ENCODE assay signal across 10 cellular contexts in genomic region chr7:8536431-8536830, GRCh38.
A peak's percentile ranks its signal among the peaks of the same experiment; 100 is the strongest.
DNase-seq lines count a peak whose midpoint lies in the region; ATAC-seq and TF ChIP-seq lines count a peak whose summit lies in the region.
"Had no signal": no experiment of that assay in that cellular context is flagged by ENCODE, and none has a peak within 500 bp of the region (broad histone marks: within the 10 kb centered on the region; RNA-seq: fewer than 3 reads in every experiment).

No MANE protein-coding gene starts in this region.

- CTCF ChIA-PET in WTC11 (lab: Charles Lee), result no interaction called here
- CTCF ChIA-PET in activated CD4-positive, alpha-beta memory T cell treated with anti-CD3 and anti-CD28 coated beads for 36 hours (lab: Charles Lee), result no interaction called here

- H3K27me3 ChIP-seq in uterus, result no peaks in the 10 kb centered on the region

- ATAC-seq in GM18870 (IDR thresholded peaks at IDR 0.05; ENCODE audit: unreplicated experiment), result peak; percentile 83
- peak; percentile 85 for ATAC-seq in GM21526 (IDR thresholded peaks at IDR 0.05; ENCODE audit: low FRiP score, unreplicated experiment)
- ATAC-seq in HG03103 (IDR thresholded peaks at IDR 0.05; ENCODE audit: low read depth, unreplicated experiment), result peak; percentile 72
- ATAC-seq in WTC11, result peak; percentile 47; the same call in 1 of the 2 replicates
- ATAC-seq: natural killer cell treated with Interleukin-12 subunit alpha and Interleukin-12 subunit beta and Interleukin-15 and Interleukin-18, amount 100 ng/mL, for 72 hours had no signal

- intact Hi-C loops in activated CD4-positive, alpha-beta memory T cell treated with anti-CD3 and anti-CD28 coated beads for 36 hours (cut with micrococcal nuclease), result no loop called here
- intact Hi-C loops in uterus (cut with DNase I; ENCODE audit: low total_unique reads), result no loop called here

- no peaks in the 10 kb centered on the region for H3K36me3 Mint-ChIP-seq in WTC11
- no peaks in the 10 kb centered on the region for H3K36me3 Mint-ChIP-seq in activated CD4-positive, alpha-beta memory T cell treated with anti-CD3 and anti-CD28 coated beads for 36 hours
- H3K36me3 Mint-ChIP-seq: activated naive CD4-positive, alpha-beta T cell treated with anti-CD3 and anti-CD28 coated beads, Interleukin-2, amount 50 U/mL, for 24 hours; natural killer cell treated with Interleukin-12 subunit alpha and Interleukin-12 subunit beta and Interleukin-15 and Interleukin-18, amount 100 ng/mL, for 72 hours had no signal

- H3K27ac Mint-ChIP-seq in WTC11, result no peak overlapping the region
- no peak overlapping the region for H3K27ac Mint-ChIP-seq in activated CD4-positive, alpha-beta memory T cell treated with anti-CD3 and anti-CD28 coated beads for 36 hours
- H3K27ac Mint-ChIP-seq: activated naive CD4-positive, alpha-beta T cell treated with anti-CD3 and anti-CD28 coated beads, Interleukin-2, amount 50 U/mL, for 24 hours; natural killer cell treated with Interleukin-12 subunit alpha and Interleukin-12 subunit beta and Interleukin-15 and Interleukin-18, amount 100 ng/mL, for 72 hours had no signal

- no peaks in the 10 kb centered on the region for H3K4me1 Mint-ChIP-seq in WTC11
- no peaks in the 10 kb centered on the region for H3K4me1 Mint-ChIP-seq in activated CD4-positive, alpha-beta memory T cell treated with anti-CD3 and anti-CD28 coated beads for 36 hours (ENCODE audit: low read depth)
- H3K4me1 Mint-ChIP-seq: activated naive CD4-positive, alpha-beta T cell treated with anti-CD3 and anti-CD28 coated beads, Interleukin-2, amount 50 U/mL, for 24 hours had no signal

- no peaks in the 10 kb centered on the region for H3K36me3 ChIP-seq in uterus

- no peaks in the 10 kb centered on the region for H3K4me1 ChIP-seq in uterus

- H3K27ac ChIP-seq in uterus, result no peak overlapping the region

- no peaks in the 10 kb centered on the region for H3K9me3 Mint-ChIP-seq in WTC11
- no peaks in the 10 kb centered on the region for H3K9me3 Mint-ChIP-seq in activated CD4-positive, alpha-beta memory T cell treated with anti-CD3 and anti-CD28 coated beads for 36 hours

- H3K27me3 Mint-ChIP-seq in WTC11 (ENCODE audit: low read depth), result no peaks in the 10 kb centered on the region
- H3K27me3 Mint-ChIP-seq in activated CD4-positive, alpha-beta memory T cell treated with anti-CD3 and anti-CD28 coated beads for 36 hours, result no peaks in the 10 kb centered on the region
- H3K27me3 Mint-ChIP-seq: natural killer cell treated with Interleukin-12 subunit alpha and Interleukin-12 subunit beta and Interleukin-15 and Interleukin-18, amount 100 ng/mL, for 72 hours had no signal

- no peak overlapping the region for H3K4me3 Mint-ChIP-seq in WTC11
- H3K4me3 Mint-ChIP-seq in activated CD4-positive, alpha-beta memory T cell treated with anti-CD3 and anti-CD28 coated beads for 36 hours, result no peak overlapping the region
- H3K4me3 Mint-ChIP-seq: activated naive CD4-positive, alpha-beta T cell treated with anti-CD3 and anti-CD28 coated beads, Interleukin-2, amount 50 U/mL, for 24 hours; natural killer cell treated with Interleukin-12 subunit alpha and Interleukin-12 subunit beta and Interleukin-15 and Interleukin-18, amount 100 ng/mL, for 72 hours had no signal

- DNase-seq in WTC11 (ENCODE audit: low spot score) (no peak), uterus (no peak), activated T-cell treated with anti-CD3 and anti-CD28 coated beads for 4 hours (no peak)
- DNase-seq in activated CD4-positive, alpha-beta memory T cell treated with anti-CD3 and anti-CD28 coated beads for 36 hours, result no peak
- DNase-seq: small intestine had no signal

- no peaks in the 10 kb centered on the region for H3K9me3 ChIP-seq in uterus

- TF ChIP-seq POLR2A in uterus (IDR thresholded peaks at IDR 0.05), result no peak

- TF ChIP-seq CTCF in WTC11 (IDR thresholded peaks at IDR 0.05) (no peak), uterus (IDR thresholded peaks at IDR 0.05) (no peak)

- POLR2A ChIA-PET in WTC11 (lab: Charles Lee), result no interaction called here
- POLR2A ChIA-PET in activated CD4-positive, alpha-beta memory T cell treated with anti-CD3 and anti-CD28 coated beads for 36 hours (lab: Charles Lee), result no interaction called here

- no peak overlapping the region for H3K4me3 ChIP-seq in uterus

TF ChIP-seq in WTC11, 78 proteins besides CTCF, POLR2A, EP300 and RAD21:
- TF ChIP-seq TEAD4 (CRISPR knock-in tag; IDR thresholded peaks at IDR 0.05) (no peak), NFATC4 (CRISPR knock-in tag; IDR thresholded peaks at IDR 0.05) (no peak), SP1 (CRISPR knock-in tag; conservative IDR thresholded peaks at IDR 0.05) (no peak), CDX4 (CRISPR knock-in tag; IDR thresholded peaks at IDR 0.05; ENCODE audit: borderline replicate concordance) (no peak), ZMAT4 (CRISPR knock-in tag; IDR thresholded peaks at IDR 0.05) (no peak), MXD4 (CRISPR knock-in tag; IDR thresholded peaks at IDR 0.05; ENCODE audit: borderline replicate concordance) (no peak), TEAD1 (CRISPR knock-in tag; IDR thresholded peaks at IDR 0.05) (no peak), FOXJ3 (CRISPR knock-in tag; IDR thresholded peaks at IDR 0.05; ENCODE audit: borderline replicate concordance) (no peak), ZNF423 (CRISPR knock-in tag; IDR thresholded peaks at IDR 0.05) (no peak)
- TF ChIP-seq, protein P1, sequence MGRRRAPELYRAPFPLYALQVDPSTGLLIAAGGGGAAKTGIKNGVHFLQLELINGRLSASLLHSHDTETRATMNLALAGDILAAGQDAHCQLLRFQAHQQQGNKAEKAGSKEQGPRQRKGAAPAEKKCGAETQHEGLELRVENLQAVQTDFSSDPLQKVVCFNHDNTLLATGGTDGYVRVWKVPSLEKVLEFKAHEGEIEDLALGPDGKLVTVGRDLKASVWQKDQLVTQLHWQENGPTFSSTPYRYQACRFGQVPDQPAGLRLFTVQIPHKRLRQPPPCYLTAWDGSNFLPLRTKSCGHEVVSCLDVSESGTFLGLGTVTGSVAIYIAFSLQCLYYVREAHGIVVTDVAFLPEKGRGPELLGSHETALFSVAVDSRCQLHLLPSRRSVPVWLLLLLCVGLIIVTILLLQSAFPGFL (CRISPR knock-in tag; IDR thresholded peaks at IDR 0.05; ENCODE audit: borderline replicate concordance), result no peak
- TF ChIP-seq, protein P2, sequence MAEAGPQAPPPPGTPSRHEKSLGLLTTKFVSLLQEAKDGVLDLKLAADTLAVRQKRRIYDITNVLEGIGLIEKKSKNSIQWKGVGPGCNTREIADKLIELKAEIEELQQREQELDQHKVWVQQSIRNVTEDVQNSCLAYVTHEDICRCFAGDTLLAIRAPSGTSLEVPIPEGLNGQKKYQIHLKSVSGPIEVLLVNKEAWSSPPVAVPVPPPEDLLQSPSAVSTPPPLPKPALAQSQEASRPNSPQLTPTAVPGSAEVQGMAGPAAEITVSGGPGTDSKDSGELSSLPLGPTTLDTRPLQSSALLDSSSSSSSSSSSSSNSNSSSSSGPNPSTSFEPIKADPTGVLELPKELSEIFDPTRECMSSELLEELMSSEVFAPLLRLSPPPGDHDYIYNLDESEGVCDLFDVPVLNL (CRISPR knock-in tag; IDR thresholded peaks at IDR 0.05; ENCODE audit: borderline replicate concordance, low read depth), result no peak
- TF ChIP-seq, protein P3, sequence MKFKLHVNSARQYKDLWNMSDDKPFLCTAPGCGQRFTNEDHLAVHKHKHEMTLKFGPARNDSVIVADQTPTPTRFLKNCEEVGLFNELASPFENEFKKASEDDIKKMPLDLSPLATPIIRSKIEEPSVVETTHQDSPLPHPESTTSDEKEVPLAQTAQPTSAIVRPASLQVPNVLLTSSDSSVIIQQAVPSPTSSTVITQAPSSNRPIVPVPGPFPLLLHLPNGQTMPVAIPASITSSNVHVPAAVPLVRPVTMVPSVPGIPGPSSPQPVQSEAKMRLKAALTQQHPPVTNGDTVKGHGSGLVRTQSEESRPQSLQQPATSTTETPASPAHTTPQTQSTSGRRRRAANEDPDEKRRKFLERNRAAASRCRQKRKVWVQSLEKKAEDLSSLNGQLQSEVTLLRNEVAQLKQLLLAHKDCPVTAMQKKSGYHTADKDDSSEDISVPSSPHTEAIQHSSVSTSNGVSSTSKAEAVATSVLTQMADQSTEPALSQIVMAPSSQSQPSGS (CRISPR knock-in tag; IDR thresholded peaks at IDR 0.05; ENCODE audit: borderline replicate concordance, low read depth), result no peak
